In genomic region chr12:58044966-58045365, GRCh38 we compare ENCODE assay signal across 29 cellular contexts.
DNase-seq lines count a peak whose midpoint lies in the region; ATAC-seq and TF ChIP-seq lines count a peak whose summit lies in the region.
"Had no signal": no experiment of that assay in that cellular context is flagged by ENCODE, and none has a peak within 500 bp of the region (broad histone marks: within the 10 kb centered on the region; RNA-seq: fewer than 3 reads in every experiment).

No MANE protein-coding gene starts in this region.

- H3K27ac Mint-ChIP-seq in stimulated activated memory B cell treated with anti-CD40 and anti-IgM and Interleukin-4, amounts not matched to agents 10 μg/mL and 1 μg/mL and 100 μg/mL, for 72 hours = no peak overlapping the region
- H3K27ac Mint-ChIP-seq: B cell; CD4-positive, alpha-beta memory T cell; CD4-positive, alpha-beta T cell; CD4-positive, CD25-positive, alpha-beta regulatory T cell; CD8-positive, alpha-beta memory T cell; CD8-positive, alpha-beta T cell had no signal

- TF ChIP-seq CTCF in body of pancreas (IDR thresholded peaks at IDR 0.05) = no peak

- no peaks in the 10 kb centered on the region for H3K9me3 ChIP-seq in body of pancreas
- H3K9me3 ChIP-seq: A549, BE2C, Caco-2 had no signal

- intact Hi-C loops in body of pancreas (cut with DNase I) = no loop called here

- no peaks in the 10 kb centered on the region for H3K27me3 ChIP-seq in body of pancreas
- H3K27me3 ChIP-seq: BE2C; BLaER1; BLaER1 treated with 17β-estradiol and CSF1 and Interleukin-3, amounts not matched to agents 10 nM and 100 nM had no signal

- no peak overlapping the region for H3K4me3 Mint-ChIP-seq in stimulated activated memory B cell treated with anti-CD40 and anti-IgM and Interleukin-4, amounts not matched to agents 10 μg/mL and 1 μg/mL and 100 μg/mL, for 72 hours
- H3K4me3 Mint-ChIP-seq: B cell; CD14-positive monocyte; CD4-positive, alpha-beta memory T cell; CD4-positive, alpha-beta T cell; CD4-positive, CD25-positive, alpha-beta regulatory T cell; CD8-positive, alpha-beta memory T cell; CD8-positive, alpha-beta T cell had no signal

- H3K9me3 Mint-ChIP-seq in stimulated activated memory B cell treated with anti-CD40 and anti-IgM and Interleukin-4, amounts not matched to agents 10 μg/mL and 1 μg/mL and 100 μg/mL, for 72 hours = peaks cover 18% of the 10 kb centered on the region

- H3K4me1 Mint-ChIP-seq in stimulated activated memory B cell treated with anti-CD40 and anti-IgM and Interleukin-4, amounts not matched to agents 10 μg/mL and 1 μg/mL and 100 μg/mL, for 72 hours = no peaks in the 10 kb centered on the region
- H3K4me1 Mint-ChIP-seq: B cell; CD4-positive, alpha-beta memory T cell; CD4-positive, CD25-positive, alpha-beta regulatory T cell; CD8-positive, alpha-beta memory T cell had no signal

- no peaks in the 10 kb centered on the region for H3K4me1 ChIP-seq in body of pancreas
- H3K4me1 ChIP-seq: A549, BE2C, Caco-2 had no signal

- H3K36me3 ChIP-seq in body of pancreas (replicated peaks in 1 of 2; ENCODE audit: insufficient read depth in 1 of 2, low read depth in 2 of 2) = no peaks in the 10 kb centered on the region
- H3K36me3 ChIP-seq: BE2C; BLaER1; BLaER1 treated with 17β-estradiol and CSF1 and Interleukin-3, amounts not matched to agents 10 nM and 100 nM had no signal

- no peak overlapping the region for H3K27ac ChIP-seq in body of pancreas
- H3K27ac ChIP-seq: 22Rv1, A549, BLaER1, C4-2B had no signal

- peaks cover 43% of the 10 kb centered on the region for H3K27me3 Mint-ChIP-seq in stimulated activated memory B cell treated with anti-CD40 and anti-IgM and Interleukin-4, amounts not matched to agents 10 μg/mL and 1 μg/mL and 100 μg/mL, for 72 hours
- H3K27me3 Mint-ChIP-seq: CD4-positive, CD25-positive, alpha-beta regulatory T cell had no signal

- no peak overlapping the region for H3K4me3 ChIP-seq in body of pancreas
- H3K4me3 ChIP-seq: A549; BLaER1; BLaER1 treated with 17β-estradiol and CSF1 and Interleukin-3, amounts not matched to agents 10 nM and 100 nM had no signal

- no peaks in the 10 kb centered on the region for H3K36me3 Mint-ChIP-seq in stimulated activated memory B cell treated with anti-CD40 and anti-IgM and Interleukin-4, amounts not matched to agents 10 μg/mL and 1 μg/mL and 100 μg/mL, for 72 hours
- H3K36me3 Mint-ChIP-seq: CD14-positive monocyte; CD8-positive, alpha-beta T cell had no signal

- ATAC-seq in body of pancreas = peak; percentile 52
- no peak for ATAC-seq in stimulated activated memory B cell treated with anti-CD40 and anti-IgM and Interleukin-4, amounts not matched to agents 10 μg/mL and 1 μg/mL and 100 μg/mL, for 72 hours
- ATAC-seq: A549; CD8-positive, alpha-beta T cell had no signal

- TF ChIP-seq POLR2A in body of pancreas (IDR thresholded peaks at IDR 0.05) = no peak

- DNase-seq in body of pancreas = no peak
- DNase-seq: 8988T; ACHN; AML-193; BE2C; C1 segment of cervical spinal cord; Caco-2; Calu3; CD4-positive, alpha-beta memory T cell; CD4-positive, alpha-beta T cell; CD4-positive, CD25-positive, alpha-beta regulatory T cell; CD8-positive, alpha-beta memory T cell; CD8-positive, alpha-beta T cell; COR-L47; DMS 273 treated with DMSO at 0.1 percent for 48 hours; DMS153; DMS53; DMS79; DMS79 treated with DMSO at 0.1 percent for 48 hours; DND-41; EL had no signal
